Comparison of ENCODE assay signal across 7 cellular contexts in the genomic region with DNA sequence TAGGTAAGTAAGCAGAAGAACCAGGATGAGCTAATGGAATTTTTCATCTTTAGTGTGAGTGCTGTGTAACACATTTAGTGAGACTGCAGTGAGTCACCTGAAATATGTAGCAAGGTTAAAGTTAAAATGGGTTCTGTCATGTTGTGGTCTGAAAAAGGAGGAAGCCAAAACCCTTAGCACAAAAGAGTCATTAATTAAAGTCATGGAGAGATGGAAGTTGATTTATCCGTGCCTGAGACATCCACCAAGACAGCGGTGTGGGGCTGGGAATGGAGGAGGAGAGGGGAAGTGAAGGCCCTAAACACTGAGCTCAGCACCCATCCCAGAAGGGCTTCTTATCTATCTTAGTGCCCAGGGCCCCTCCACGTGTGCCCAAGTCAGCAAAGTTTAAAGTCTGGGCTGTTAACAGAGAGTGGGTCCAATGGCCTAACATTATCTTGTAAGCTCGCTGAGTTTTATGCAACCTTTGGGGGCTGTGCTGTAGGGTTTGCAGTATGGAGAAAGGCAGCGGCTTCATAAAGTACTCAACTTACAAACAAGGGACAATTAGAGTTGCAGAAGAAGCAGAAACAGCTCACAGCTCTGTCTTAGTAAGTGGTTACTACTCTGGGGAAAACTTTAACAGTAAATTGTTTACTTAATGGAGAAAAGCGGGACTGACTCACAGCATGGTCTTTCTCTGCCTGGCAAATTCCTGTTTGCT. TPM values are rescaled to one million over a fixed set of nuclear protein-coding genes. Genes with fewer than 3 reads are reported as not detected.
DNase-seq lines count a peak whose midpoint lies in the region; ATAC-seq and TF ChIP-seq lines count a peak whose summit lies in the region.

No MANE protein-coding gene starts in this region.

- no peaks in the 10 kb centered on the region for H3K36me3 ChIP-seq in fibroblast of lung (ENCODE audit: control insufficient read depth, insufficient read depth, low read length)

- DNase-seq in HFFc6 (peak; percentile 91), SKM-1 treated with dmso at 0.1 percent for 144 hours (lab: John Stamatoyannopoulos, UW; ENCODE audit: unreplicated experiment) (peak; percentile 54), fibroblast of lung (ENCODE audit: low read depth in 2 of 2) (peak; percentile 80 to 96), NCI-H146 (lab: John Stamatoyannopoulos, UW) (no peak), NCI-H2029 (lab: John Stamatoyannopoulos, UW) (no peak)
- DNase-seq in stimulated activated naive CD8-positive, alpha-beta T cell treated with anti-CD3 and anti-CD28 coated beads, Interleukin-15, amount 100 ng/mL, for 72 hours: no peak

- TF ChIP-seq CTCF in HFFc6 (IDR thresholded peaks at IDR 0.05) (no peak), fibroblast of lung (conservative IDR thresholded peaks at IDR 0.05 in 1 of 2, IDR thresholded peaks at IDR 0.05 in 1 of 2; ENCODE audit: low read depth in 1 of 2, low read length in 2 of 2) (no peak)

- H3K4me3 Mint-ChIP-seq in HFFc6: peak overlapping the region; percentile 66
- H3K4me3 Mint-ChIP-seq in stimulated activated naive CD8-positive, alpha-beta T cell treated with anti-CD3 and anti-CD28 coated beads, Interleukin-15, amount 100 ng/mL, for 72 hours: peak overlapping the region in 1 of 2 donors; percentile 13

- peaks cover 11% of the 10 kb centered on the region for H3K4me1 ChIP-seq in fibroblast of lung (ENCODE audit: control insufficient read depth, extremely low read depth, insufficient read depth, low read length)

- H3K27me3 ChIP-seq in fibroblast of lung (ENCODE audit: control insufficient read depth, insufficient read depth, low read length): no peaks in the 10 kb centered on the region

- no peaks in the 10 kb centered on the region for H3K9me3 ChIP-seq in fibroblast of lung (ENCODE audit: control insufficient read depth, insufficient read depth, low read depth, low read length)

- H3K9me3 Mint-ChIP-seq in HFFc6: no peaks in the 10 kb centered on the region
- no peaks in the 10 kb centered on the region for H3K9me3 Mint-ChIP-seq in stimulated activated naive CD8-positive, alpha-beta T cell treated with anti-CD3 and anti-CD28 coated beads, Interleukin-15, amount 100 ng/mL, for 72 hours

- no peaks in the 10 kb centered on the region for H3K27me3 Mint-ChIP-seq in HFFc6 (ENCODE audit: insufficient read depth)
- no peaks in the 10 kb centered on the region for H3K27me3 Mint-ChIP-seq in stimulated activated naive CD8-positive, alpha-beta T cell treated with anti-CD3 and anti-CD28 coated beads, Interleukin-15, amount 100 ng/mL, for 72 hours

- peak overlapping the region; percentile 87 for H3K27ac ChIP-seq in fibroblast of lung (ENCODE audit: insufficient read depth, low read length)

- peak overlapping the region; percentile 93 for H3K27ac Mint-ChIP-seq in HFFc6
- peak overlapping the region; percentile 3 to 38 for H3K27ac Mint-ChIP-seq in stimulated activated naive CD8-positive, alpha-beta T cell treated with anti-CD3 and anti-CD28 coated beads, Interleukin-15, amount 100 ng/mL, for 72 hours

- no peaks in the 10 kb centered on the region for H4K20me1 ChIP-seq in fibroblast of lung (ENCODE audit: control insufficient read depth, extremely low read depth, insufficient read depth, low read length)

- H3K4me2 ChIP-seq in fibroblast of lung (ENCODE audit: extremely low read depth, insufficient read depth, low read length): peak overlapping the region; percentile 65

- peaks cover 19% of the 10 kb centered on the region for H3K4me1 Mint-ChIP-seq in HFFc6 (ENCODE audit: low read depth)
- H3K4me1 Mint-ChIP-seq in stimulated activated naive CD8-positive, alpha-beta T cell treated with anti-CD3 and anti-CD28 coated beads, Interleukin-15, amount 100 ng/mL, for 72 hours: peaks cover 40% of the 10 kb centered on the region

- ATAC-seq in stimulated activated naive CD8-positive, alpha-beta T cell treated with anti-CD3 and anti-CD28 coated beads, Interleukin-15, amount 100 ng/mL, for 72 hours: peak; percentile 72
- no peak for ATAC-seq in HG03354 (IDR thresholded peaks at IDR 0.05; ENCODE audit: poor library complexity, severe bottlenecking, unreplicated experiment)

- H3K9ac ChIP-seq in fibroblast of lung (ENCODE audit: insufficient read depth, low read length): no peak overlapping the region

- H3K36me3 Mint-ChIP-seq in HFFc6 (ENCODE audit: low read depth): peaks cover 19% of the 10 kb centered on the region

- no peak overlapping the region for H2AFZ ChIP-seq in fibroblast of lung (ENCODE audit: low read length)

- H3K4me3 ChIP-seq in fibroblast of lung (replicated peaks in 1 of 4; ENCODE audit: control extremely low read depth in 1 of 4, insufficient read depth in 1 of 4, low read depth in 3 of 4, low read length in 4 of 4): no peak overlapping the region

- no peaks in the 10 kb centered on the region for H3K79me2 ChIP-seq in fibroblast of lung (ENCODE audit: control insufficient read depth, insufficient read depth, low read length)

RNA-seq across cellular contexts. Expression of gene ENOSF1, which starts 9.3 kb away (rescaled TPM):
- total RNA-seq in HFFc6 (2021; fragmentation: NEBNext Ultra II Directional; extraction: Animal tissue kit (Norgen Biotek cat#: 25700)): 10 to 100 TPM in 4 of 6 experiments, 1 to 10 TPM in 2; 8.3 to 15.7 (median 12.4) TPM
- total RNA-seq in fibroblast of lung: 17.7 and 23.3 TPM in 2 replicates
- 8.2 and 13.5 TPM in 2 replicates for polyA plus RNA-seq in fibroblast of lung
- 8.2 and 17.5 TPM in 2 replicates for polyA plus RNA-seq in fibroblast of lung (2012)
- polyA minus RNA-seq in fibroblast of lung (ENCODE audit: low replicate concordance): 4.4 and 16.6 TPM in 2 replicates

RNA-seq across cellular contexts. Expression of gene TYMS, which starts 45.7 kb away (rescaled TPM):
- total RNA-seq in HFFc6 (2021; fragmentation: NEBNext Ultra II Directional; extraction: Animal tissue kit (Norgen Biotek cat#: 25700)): 100 to 1,000 TPM in 5 of 6 experiments, 10 to 100 TPM in 1; 88.6 to 179 (median 153) TPM
- 12.1 and 16.8 TPM in 2 replicates for total RNA-seq in fibroblast of lung
- polyA plus RNA-seq in fibroblast of lung: 45.4 and 152 TPM in 2 replicates
- polyA plus RNA-seq in fibroblast of lung (2012): 34.9 and 126 TPM in 2 replicates
- 64.8 and 292 TPM in 2 replicates for polyA minus RNA-seq in fibroblast of lung (ENCODE audit: low replicate concordance)

Comparison
In these comparisons a context has a peak if more than half of its experiments do, and no peak if none do; other contexts are left out.
1. DNase-seq: peak in HFFc6 (single experiment), SKM-1 treated with dmso at 0.1 percent for 144 hours (single experiment) and fibroblast of lung (2 of 2); none in stimulated activated naive CD8-positive, alpha-beta T cell treated with anti-CD3 and anti-CD28 coated beads, Interleukin-15, amount 100 ng/mL, for 72 hours (0 of 2), NCI-H146 (single experiment) and NCI-H2029 (single experiment).